18 cellular contexts compared by ENCODE assay signal in genomic region chr2:6879011-6879410, GRCh38. TPM values are rescaled to one million over a fixed set of nuclear protein-coding genes. Genes with fewer than 3 reads are reported as not detected.
DNase-seq lines count a peak whose midpoint lies in the region; ATAC-seq and TF ChIP-seq lines count a peak whose summit lies in the region.
"Had no signal": no experiment of that assay in that cellular context is flagged by ENCODE, and none has a peak within 500 bp of the region (broad histone marks: within the 10 kb centered on the region; RNA-seq: fewer than 3 reads in every experiment).

No MANE protein-coding gene starts in this region.

- H3K4me3 ChIP-seq in mononuclear cell (ENCODE audit: low read length) (peak overlapping the region; percentile 46), ovary (no peak overlapping the region), body of pancreas (no peak overlapping the region)
- H3K4me3 ChIP-seq: BLaER1, testis had no signal

- POLR2A ChIA-PET in CD4-positive, alpha-beta T cell (lab: Charles Lee), result interaction anchor here (0.9 to 5.5 kb wide), 5 partner anchors 9 to 39 kb away, joined by 3 to 132 read pairs (median 5); partner anchors contain the start of gene CMPK2

- H3K27me3 ChIP-seq in CD4-positive, alpha-beta T cell (ENCODE audit: control insufficient read depth, insufficient read depth, low read length), result no peaks in the 10 kb centered on the region
- no peaks in the 10 kb centered on the region for H3K27me3 ChIP-seq in mononuclear cell (ENCODE audit: insufficient read depth, low read length)
- no peaks in the 10 kb centered on the region for H3K27me3 ChIP-seq in ovary
- no peaks in the 10 kb centered on the region for H3K27me3 ChIP-seq in body of pancreas
- H3K27me3 ChIP-seq: BLaER1, testis had no signal

- no peaks in the 10 kb centered on the region for H3K9me3 ChIP-seq in CD4-positive, alpha-beta T cell (ENCODE audit: control insufficient read depth, low read length)
- H3K9me3 ChIP-seq in mononuclear cell (ENCODE audit: low read depth, low read length) (no peaks in the 10 kb centered on the region), ovary (no peaks in the 10 kb centered on the region), body of pancreas (no peaks in the 10 kb centered on the region)
- H3K9me3 ChIP-seq: BLaER1, testis had no signal

- peaks cover 2% of the 10 kb centered on the region for H3K9me3 Mint-ChIP-seq in T-helper 2 cell treated with Interferon-gamma antibody and Interleukin-4, amounts not matched to agents 5 μg/mL and 100 μg/mL, for 36 hours
- H3K9me3 Mint-ChIP-seq in CD4-positive, alpha-beta T cell, result peaks cover 1% of the 10 kb centered on the region
- no peaks in the 10 kb centered on the region for H3K9me3 Mint-ChIP-seq in activated T-helper 17 cell treated with anti-CD3 and anti-CD28 coated beads, Interleukin-2, amount 50 U/mL, for 72 hours

- peaks cover 61% of the 10 kb centered on the region for H3K4me1 Mint-ChIP-seq in T-helper 2 cell treated with Interferon-gamma antibody and Interleukin-4, amounts not matched to agents 5 μg/mL and 100 μg/mL, for 36 hours (ENCODE audit: low read depth)
- H3K4me1 Mint-ChIP-seq in CD4-positive, alpha-beta T cell (ENCODE audit: low read depth), result peaks cover 68% of the 10 kb centered on the region
- peaks cover 26% of the 10 kb centered on the region for H3K4me1 Mint-ChIP-seq in activated T-helper 17 cell treated with anti-CD3 and anti-CD28 coated beads, Interleukin-2, amount 50 U/mL, for 72 hours

- CTCF ChIA-PET in CD4-positive, alpha-beta T cell (lab: Charles Lee), result interaction anchor here (1.6 to 5.1 kb wide), 2 partner anchors 13 to 17 kb away, joined by 7 to 38 read pairs; partner anchors contain the start of gene CMPK2

- peak overlapping the region; percentile 23 for H3K27ac ChIP-seq in CD4-positive, alpha-beta T cell (ENCODE audit: low read depth, low read length)
- no peak overlapping the region for H3K27ac ChIP-seq in ovary
- no peak overlapping the region for H3K27ac ChIP-seq in body of pancreas
- H3K27ac ChIP-seq: BLaER1 had no signal

- ATAC-seq in CD4-positive, alpha-beta T cell (ENCODE audit: poor library complexity), result no peak
- ATAC-seq in activated T-helper 17 cell treated with anti-CD3 and anti-CD28 coated beads, Interleukin-2, amount 50 U/mL, for 72 hours (replicated peaks), result no peak
- no peak for ATAC-seq in body of pancreas
- ATAC-seq: esophagus mucosa, PC-3 had no signal

- peak overlapping the region; percentile 51 for H3K27ac Mint-ChIP-seq in T-helper 2 cell treated with Interferon-gamma antibody and Interleukin-4, amounts not matched to agents 5 μg/mL and 100 μg/mL, for 36 hours
- H3K27ac Mint-ChIP-seq in CD4-positive, alpha-beta T cell, result peak overlapping the region; percentile 92
- H3K27ac Mint-ChIP-seq in activated T-helper 17 cell treated with anti-CD3 and anti-CD28 coated beads, Interleukin-2, amount 50 U/mL, for 72 hours, result no peak overlapping the region
- H3K27ac Mint-ChIP-seq: progenitor cell of endocrine pancreas had no signal

- peak overlapping the region; percentile 85 for H3K4me3 Mint-ChIP-seq in T-helper 2 cell treated with Interferon-gamma antibody and Interleukin-4, amounts not matched to agents 5 μg/mL and 100 μg/mL, for 36 hours
- H3K4me3 Mint-ChIP-seq in CD4-positive, alpha-beta T cell, result peak overlapping the region; percentile 90
- peak overlapping the region; percentile 78 for H3K4me3 Mint-ChIP-seq in activated T-helper 17 cell treated with anti-CD3 and anti-CD28 coated beads, Interleukin-2, amount 50 U/mL, for 72 hours

- no peak for TF ChIP-seq POLR2A in ovary (IDR thresholded peaks at IDR 0.05)
- no peak for TF ChIP-seq POLR2A in body of pancreas (IDR thresholded peaks at IDR 0.05)

- H3K36me3 ChIP-seq in ovary, result no peaks in the 10 kb centered on the region
- no peaks in the 10 kb centered on the region for H3K36me3 ChIP-seq in body of pancreas (replicated peaks in 1 of 2; ENCODE audit: insufficient read depth in 1 of 2, low read depth in 2 of 2)
- H3K36me3 ChIP-seq: BLaER1 had no signal

- no peak for DNase-seq in T-helper 2 cell treated with Interferon-gamma antibody and Interleukin-4, amounts not matched to agents 5 μg/mL and 100 μg/mL, for 36 hours (ENCODE audit: low spot score)
- no peak for DNase-seq in T-helper 2 cell
- DNase-seq in CD4-positive, alpha-beta T cell, result no peak
- no peak for DNase-seq in HPDE6-E6E7 (ENCODE audit: extremely low spot score)
- DNase-seq in ovary, result no peak
- DNase-seq in body of pancreas, result no peak
- DNase-seq: 8988T, Karpas-422, naive B cell, NCI-H1105 treated with DMSO at 0.1 percent for 48 hours, NCI-H774, PC-3, testis had no signal

- no peak for TF ChIP-seq EP300 in ovary (IDR thresholded peaks at IDR 0.05)

- TF ChIP-seq CTCF in CD4-positive, alpha-beta T cell (IDR thresholded peaks at IDR 0.05), result no peak
- no peak for TF ChIP-seq CTCF in ovary (IDR thresholded peaks at IDR 0.05)
- TF ChIP-seq CTCF in body of pancreas (IDR thresholded peaks at IDR 0.05), result no peak

- H3K4me1 ChIP-seq in mononuclear cell (ENCODE audit: insufficient read depth, low read length) (peaks cover 49% of the 10 kb centered on the region), ovary (ENCODE audit: insufficient read depth) (peaks cover 2% of the 10 kb centered on the region), body of pancreas (peaks cover 8% of the 10 kb centered on the region)
- H3K4me1 ChIP-seq: testis had no signal

- WGBS in ovary, 3 donors, result 63 to 81% (median 79%) methylated on average over 2 of the region's 2 CpGs
- 83 to 88% methylated on average over 2 of the region's 2 CpGs for WGBS in body of pancreas, 2 donors

- H3K27me3 Mint-ChIP-seq in T-helper 2 cell treated with Interferon-gamma antibody and Interleukin-4, amounts not matched to agents 5 μg/mL and 100 μg/mL, for 36 hours (ENCODE audit: low read depth), result no peaks in the 10 kb centered on the region
- H3K27me3 Mint-ChIP-seq in CD4-positive, alpha-beta T cell, result no peaks in the 10 kb centered on the region
- no peaks in the 10 kb centered on the region for H3K27me3 Mint-ChIP-seq in activated T-helper 17 cell treated with anti-CD3 and anti-CD28 coated beads, Interleukin-2, amount 50 U/mL, for 72 hours
- H3K27me3 Mint-ChIP-seq: progenitor cell of endocrine pancreas had no signal

- intact Hi-C loops in CD4-positive, alpha-beta T cell (cut with DNase I, micrococcal nuclease), result loop anchor here in 1 of 2 experiments (5.0 kb wide), 1 partner anchor 33 kb away; no protein-coding TSS in a partner anchor
- intact Hi-C loops in ovary (cut with DNase I), result no loop called here
- intact Hi-C loops in body of pancreas (cut with DNase I), result no loop called here

- peaks cover 45% of the 10 kb centered on the region for H3K36me3 Mint-ChIP-seq in T-helper 2 cell treated with Interferon-gamma antibody and Interleukin-4, amounts not matched to agents 5 μg/mL and 100 μg/mL, for 36 hours (ENCODE audit: low read depth)
- peaks cover 10% of the 10 kb centered on the region for H3K36me3 Mint-ChIP-seq in CD4-positive, alpha-beta T cell (ENCODE audit: low read depth)
- H3K36me3 Mint-ChIP-seq in activated T-helper 17 cell treated with anti-CD3 and anti-CD28 coated beads, Interleukin-2, amount 50 U/mL, for 72 hours (ENCODE audit: low read depth), result no peaks in the 10 kb centered on the region
- H3K36me3 Mint-ChIP-seq: naive B cell had no signal

RNA-seq across cellular contexts. Expression of gene RSAD2, which starts 1.4 kb away (rescaled TPM):
- total RNA-seq in CD4-positive, alpha-beta T cell, result 1 to 10 TPM; 3.9 to 4.6 TPM
- total RNA-seq in activated T-helper 17 cell treated with anti-CD3 and anti-CD28 coated beads, Interleukin-2, amount 50 U/mL, for 72 hours, result 1 to 10 TPM; 2.8 to 4.5 TPM
- total RNA-seq in mononuclear cell, result 6.8 TPM
- total RNA-seq in ovary, result 1 to 10 TPM; 1.9 to 9.2 (median 4.5) TPM
- 10 to 100 TPM in 1 of 2 donors, 1 to 10 TPM in 1; 4.7 to 11.1 TPM for polyA plus RNA-seq in ovary
- total RNA-seq in body of pancreas, result 1 to 10 TPM in 1 of 2 donors, under 1 TPM in 1; under 0.01 to 1.0 TPM

RNA-seq across cellular contexts. Expression of gene CMPK2, which starts 13.3 kb away (rescaled TPM):
- 1 to 10 TPM; 6.5 to 7.6 TPM for total RNA-seq in CD4-positive, alpha-beta T cell
- total RNA-seq in activated T-helper 17 cell treated with anti-CD3 and anti-CD28 coated beads, Interleukin-2, amount 50 U/mL, for 72 hours, result 1 to 10 TPM; 2.0 to 2.6 TPM
- 12.8 TPM for total RNA-seq in mononuclear cell
- total RNA-seq in ovary, result 1 to 10 TPM; 2.7 to 7.1 (median 4.2) TPM
- 10 to 100 TPM in 1 of 2 donors, 1 to 10 TPM in 1; 3.1 to 11.5 TPM for polyA plus RNA-seq in ovary
- 1 to 10 TPM; 6.7 to 6.9 TPM for total RNA-seq in body of pancreas

RNA-seq across cellular contexts. Expression of gene RNF144A, which starts 38.2 kb away (rescaled TPM):
- total RNA-seq in CD4-positive, alpha-beta T cell, result 10 to 100 TPM; 39.0 to 40.1 TPM
- 10 to 100 TPM; 13.6 to 29.2 TPM for total RNA-seq in activated T-helper 17 cell treated with anti-CD3 and anti-CD28 coated beads, Interleukin-2, amount 50 U/mL, for 72 hours
- 22.8 TPM for total RNA-seq in mononuclear cell
- total RNA-seq in ovary, result 10 to 100 TPM; 19.1 to 47.7 (median 25.3) TPM
- polyA plus RNA-seq in ovary, result 10 to 100 TPM; 10.4 to 23.4 TPM
- 100 to 1,000 TPM in 1 of 2 donors, 10 to 100 TPM in 1; 52.7 to 109 TPM for total RNA-seq in body of pancreas
